20 cellular contexts compared by ENCODE assay signal in the genomic region with DNA sequence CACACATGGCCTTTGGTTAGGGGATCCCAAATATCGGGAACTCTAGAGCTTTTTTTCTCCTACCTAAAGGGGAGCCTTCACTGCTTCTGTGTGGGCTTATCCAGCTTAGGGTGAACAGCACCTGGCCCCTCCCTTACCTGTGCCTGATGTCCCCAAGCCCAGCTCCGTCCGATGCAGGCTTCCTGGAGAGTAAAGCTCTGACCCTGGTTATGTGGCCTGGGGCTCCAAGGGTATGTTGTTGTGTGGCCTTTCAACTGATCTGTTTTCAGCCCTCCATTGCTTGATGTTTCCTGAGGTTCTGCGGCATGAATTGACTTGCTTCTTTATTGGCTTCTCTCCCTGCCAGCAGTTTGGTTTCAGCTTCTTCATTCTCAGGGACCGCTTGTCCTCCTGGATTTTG.
"Had no signal": no experiment of that assay in that cellular context is flagged by ENCODE, and none has a peak within 500 bp of the region (broad histone marks: within the 10 kb centered on the region; RNA-seq: fewer than 3 reads in every experiment).

No MANE protein-coding gene starts in this region.

- DNase-seq: activated CD4-positive, alpha-beta memory T cell treated with anti-CD3 and anti-CD28 coated beads for 36 hours; activated CD4-positive, alpha-beta T cell treated with anti-CD3 and anti-CD28 coated beads for 48 hours; activated naive CD4-positive, alpha-beta T cell treated with Interleukin-2 at 50 U/mL for 16 hours; activated T-cell treated with anti-CD3 and anti-CD28 coated beads, Interleukin-2, amount 50 U/mL, for 48 hours; body of pancreas; effector CD4-positive, alpha-beta T cell; erythroblast; glutamatergic neuron; immature natural killer cell; left lung; nucleus accumbens; right lobe of liver; stimulated activated CD4-positive, alpha-beta T cell treated with anti-CD3 and anti-CD28 coated beads, Interleukin-15, amount 100 ng/mL, for 24 hours; stomach; T1000; transverse colon had no signal

- H3K4me3 ChIP-seq: body of pancreas, cardiac muscle cell, hepatocyte, left lung, right lobe of liver, skin epidermis, stomach, suprapubic skin, transverse colon had no signal

- H3K36me3 ChIP-seq: cardiac muscle cell, left lung, right lobe of liver, stomach, suprapubic skin, transverse colon had no signal

- H3K4me2 ChIP-seq: hepatocyte had no signal

- H3K9me3 ChIP-seq: body of pancreas, left lung, right lobe of liver, stomach, suprapubic skin, transverse colon had no signal

- H3K27ac ChIP-seq: cardiac muscle cell, hepatocyte, right lobe of liver, suprapubic skin, transverse colon had no signal

- H3K27me3 ChIP-seq: body of pancreas, cardiac muscle cell, hepatocyte, left lung, right lobe of liver, stomach, suprapubic skin, transverse colon had no signal

- H2AFZ ChIP-seq: hepatocyte had no signal
